In genomic region chr17:65547253-65547670, GRCh38 we compare ENCODE assay signal across 11 cellular contexts. TPM values are rescaled to one million over a fixed set of nuclear protein-coding genes. Genes with fewer than 3 reads are reported as not detected.
DNase-seq lines count a peak whose midpoint lies in the region; ATAC-seq, FAIRE-seq and TF ChIP-seq lines count a peak whose summit lies in the region.
"Had no signal": no experiment of that assay in that cellular context is flagged by ENCODE, and none has a peak within 500 bp of the region (broad histone marks: within the 10 kb centered on the region; RNA-seq: fewer than 3 reads in every experiment).

No MANE protein-coding gene starts in this region.

- H3K4me3 ChIP-seq in BLaER1 (no peak overlapping the region), pancreas (no peak overlapping the region)

- no peak overlapping the region for H3K9ac ChIP-seq in BLaER1

- no peaks in the 10 kb centered on the region for H3K27me3 ChIP-seq in BLaER1
- no peaks in the 10 kb centered on the region for H3K27me3 ChIP-seq in pancreas

- DNase-seq in left cardiac atrium (peak; percentile 23), pancreas (peak in 4 of 6 donors; percentile 37 to 70 (median 56)), NCI-H2171 (lab: John Stamatoyannopoulos, UW) (no peak), COR-L47 (lab: John Stamatoyannopoulos, UW) (no peak)
- DNase-seq in effector memory CD8-positive, alpha-beta T cell = no peak
- no peak for DNase-seq in stimulated activated CD4-positive, alpha-beta T cell treated with anti-CD3 and anti-CD28 coated beads, Interleukin-15, amount 100 ng/mL, for 24 hours
- DNase-seq: NCI-H1694 treated with DMSO at 0.1 percent for 48 hours; NK-92 treated with Interleukin-12 subunit alpha and Interleukin-12 subunit beta, amount 100 ng/mL, for 24 hours; stimulated activated CD4-positive, alpha-beta T cell treated with anti-CD3 and anti-CD28 coated beads, Interleukin-2, amount 100 ng/mL, for 48 hours had no signal

- no peaks in the 10 kb centered on the region for H4K20me1 ChIP-seq in BLaER1

- H3K36me3 ChIP-seq in BLaER1 (peaks cover 66% of the 10 kb centered on the region), pancreas (no peaks in the 10 kb centered on the region)

- H3K9me3 ChIP-seq in BLaER1 (no peaks in the 10 kb centered on the region), pancreas (no peaks in the 10 kb centered on the region)

- peaks cover 8% of the 10 kb centered on the region; the same call in 1 of the 2 replicates for H3K4me1 ChIP-seq in BLaER1
- H3K4me1 ChIP-seq in pancreas = peaks cover 18 to 24% (median 20%) of the 10 kb centered on the region in 3 donors

- peak overlapping the region; percentile 26 for H3K27ac Mint-ChIP-seq in activated T-helper 17 cell treated with anti-CD3 and anti-CD28 coated beads, Interleukin-2, amount 50 U/mL, for 72 hours
- no peak overlapping the region for H3K27ac Mint-ChIP-seq in effector memory CD8-positive, alpha-beta T cell

- peak; percentile 68 for FAIRE-seq in pancreas (lab: Jason Lieb, UNC)

- intact Hi-C loops in left cardiac atrium (cut with DNase I) = no loop called here
- intact Hi-C loops in pancreas (cut with DNase I) = no loop called here

- no peak overlapping the region for H3K4me3 Mint-ChIP-seq in activated T-helper 17 cell treated with anti-CD3 and anti-CD28 coated beads, Interleukin-2, amount 50 U/mL, for 72 hours
- H3K4me3 Mint-ChIP-seq in effector memory CD8-positive, alpha-beta T cell = no peak overlapping the region

- WGBS in pancreas, 2 donors = 21 to 26% methylated on average over 5 of the region's 5 CpGs

- no peak overlapping the region for H3K27ac ChIP-seq in BLaER1
- H3K27ac ChIP-seq in pancreas = peak overlapping the region in 2 of 4 donors; percentile 28 to 47

- H3K4me2 ChIP-seq in BLaER1 = peak overlapping the region; percentile 19; the same call in 1 of the 2 replicates

- no peaks in the 10 kb centered on the region for H3K27me3 Mint-ChIP-seq in activated T-helper 17 cell treated with anti-CD3 and anti-CD28 coated beads, Interleukin-2, amount 50 U/mL, for 72 hours
- H3K27me3 Mint-ChIP-seq in effector memory CD8-positive, alpha-beta T cell = no peaks in the 10 kb centered on the region

- peaks cover 28% of the 10 kb centered on the region for H3K4me1 Mint-ChIP-seq in activated T-helper 17 cell treated with anti-CD3 and anti-CD28 coated beads, Interleukin-2, amount 50 U/mL, for 72 hours
- H3K4me1 Mint-ChIP-seq in effector memory CD8-positive, alpha-beta T cell (ENCODE audit: low read depth in 2 of 2) = peaks cover 3 to 13% of the 10 kb centered on the region in 2 donors

- no peaks in the 10 kb centered on the region for H3K9me3 Mint-ChIP-seq in activated T-helper 17 cell treated with anti-CD3 and anti-CD28 coated beads, Interleukin-2, amount 50 U/mL, for 72 hours
- no peaks in the 10 kb centered on the region for H3K9me3 Mint-ChIP-seq in effector memory CD8-positive, alpha-beta T cell

- no peak for ATAC-seq in activated T-helper 17 cell treated with anti-CD3 and anti-CD28 coated beads, Interleukin-2, amount 50 U/mL, for 72 hours (replicated peaks)
- peak; percentile 62 to 77 for ATAC-seq in left cardiac atrium
- ATAC-seq in pancreas = peak; percentile 85 to 92 (median 88)
- ATAC-seq in effector memory CD8-positive, alpha-beta T cell (replicated peaks) = no peak

- H3K36me3 Mint-ChIP-seq in activated T-helper 17 cell treated with anti-CD3 and anti-CD28 coated beads, Interleukin-2, amount 50 U/mL, for 72 hours (ENCODE audit: low read depth) = peaks cover 47% of the 10 kb centered on the region
- H3K36me3 Mint-ChIP-seq in effector memory CD8-positive, alpha-beta T cell (ENCODE audit: insufficient read depth) = no peaks in the 10 kb centered on the region

- no peak for TF ChIP-seq CTCF in pancreas (IDR thresholded peaks at IDR 0.05)

RNA-seq across cellular contexts. Expression of gene AXIN2, which starts 14.2 kb away (rescaled TPM):
- total RNA-seq in activated T-helper 17 cell treated with anti-CD3 and anti-CD28 coated beads, Interleukin-2, amount 50 U/mL, for 72 hours = 1 to 10 TPM in 1 of 2 donors, under 1 TPM in 1; 0.71 to 1.5 TPM
- 10 to 100 TPM; 16.4 to 28.5 TPM for total RNA-seq in left cardiac atrium
- total RNA-seq in pancreas = 10 to 100 TPM in 1 of 6 donors, 1 to 10 TPM in 5; 2.6 to 13.1 (median 4.2) TPM
- polyA plus RNA-seq in pancreas = 1 to 10 TPM; 2.5 to 3.1 TPM

Comparison
In these comparisons a context has a peak if more than half of its experiments do, and no peak if none do; other contexts are left out.
1. ATAC-seq: peak in left cardiac atrium (2 of 2) and pancreas (4 of 4); none in activated T-helper 17 cell treated with anti-CD3 and anti-CD28 coated beads, Interleukin-2, amount 50 U/mL, for 72 hours (single experiment) and effector memory CD8-positive, alpha-beta T cell (single experiment).
2. DNase-seq: peak in left cardiac atrium (single experiment) and pancreas (4 of 6); none in effector memory CD8-positive, alpha-beta T cell (0 of 3), NCI-H2171 (single experiment), COR-L47 (single experiment) and stimulated activated CD4-positive, alpha-beta T cell treated with anti-CD3 and anti-CD28 coated beads, Interleukin-15, amount 100 ng/mL, for 24 hours (single experiment).